8 cellular contexts compared by ENCODE assay signal in genomic region chr7:92133133-92133736, GRCh38. TPM values are rescaled to one million over a fixed set of nuclear protein-coding genes. Genes with fewer than 3 reads are reported as not detected.
A peak's percentile ranks its signal among the peaks of the same experiment; 100 is the strongest.
DNase-seq lines count a peak whose midpoint lies in the region; ATAC-seq, FAIRE-seq and TF ChIP-seq lines count a peak whose summit lies in the region.

No MANE protein-coding gene starts in this region.

- H3K27me3 Mint-ChIP-seq in activated CD8-positive, alpha-beta T cell treated with anti-CD3 and anti-CD28 coated beads for 36 hours = no peaks in the 10 kb centered on the region

- peak overlapping the region; percentile 89 for H3K4me3 ChIP-seq in AG04449 (ENCODE audit: low read depth, low read length)
- peak overlapping the region; percentile 78 to 86 for H3K4me3 ChIP-seq in small intestine (ENCODE audit: low read depth in 1 of 2, low read length in 2 of 2)

- H3K9me3 Mint-ChIP-seq in activated CD8-positive, alpha-beta T cell treated with anti-CD3 and anti-CD28 coated beads for 36 hours = no peaks in the 10 kb centered on the region

- H3K4me1 Mint-ChIP-seq in activated CD8-positive, alpha-beta T cell treated with anti-CD3 and anti-CD28 coated beads for 36 hours (ENCODE audit: low read depth) = peaks cover 32% of the 10 kb centered on the region

- DNase-seq in AG04449 (ENCODE audit: low read depth, low spot score) = no peak
- DNase-seq in GM19239 (ENCODE audit: insufficient read length, low spot score) = peak; percentile 6
- peak; percentile 3 for DNase-seq in activated CD8-positive, alpha-beta T cell treated with anti-CD3 and anti-CD28 coated beads for 36 hours
- DNase-seq in left ventricle myocardium superior = no peak
- DNase-seq in small intestine = peak; percentile 33
- DNase-seq in AG08395 (ENCODE audit: low spot score) = no peak
- DNase-seq in CD1c-positive myeloid dendritic cell (ENCODE audit: extremely low spot score) = no peak

- no peaks in the 10 kb centered on the region for H3K27me3 ChIP-seq in small intestine (ENCODE audit: control insufficient read depth in 2 of 2, insufficient read depth in 2 of 2, low read length in 2 of 2)

- H3K36me3 ChIP-seq in small intestine (ENCODE audit: control insufficient read depth in 2 of 2, insufficient read depth in 2 of 2, low read length in 2 of 2) = peaks cover 0 to 5% of the 10 kb centered on the region in 2 donors

- POLR2A ChIA-PET in AG04449 (lab: Yijun Ruan, JAX) = interaction anchor here (0.6 kb wide), 1 partner anchor 36 kb away, joined by 3 read pairs; no protein-coding TSS in a partner anchor
- POLR2A ChIA-PET in activated CD8-positive, alpha-beta T cell treated with anti-CD3 and anti-CD28 coated beads for 36 hours (lab: Charles Lee) = interaction anchor here (0.8 to 1.2 kb wide), 3 partner anchors 10 to 113 kb away, joined by 3 to 6 read pairs (median 4); partner anchors contain the start of genes ANKIB1 and KRIT1

- H3K4me3 Mint-ChIP-seq in activated CD8-positive, alpha-beta T cell treated with anti-CD3 and anti-CD28 coated beads for 36 hours = peak overlapping the region; percentile 99

- intact Hi-C loops in activated CD8-positive, alpha-beta T cell treated with anti-CD3 and anti-CD28 coated beads for 36 hours (cut with micrococcal nuclease) = no loop called here
- intact Hi-C loops in left ventricle myocardium superior (cut with micrococcal nuclease) = no loop called here

- no peaks in the 10 kb centered on the region for H3K9me3 ChIP-seq in small intestine (ENCODE audit: control insufficient read depth, low read depth)

- H3K27ac Mint-ChIP-seq in activated CD8-positive, alpha-beta T cell treated with anti-CD3 and anti-CD28 coated beads for 36 hours = peak overlapping the region; percentile 100

- CTCF ChIA-PET in AG04449 (lab: Yijun Ruan, JAX) = interaction anchor here (0.6 to 3.3 kb wide), 14 partner anchors 9 to 328 kb away, joined by 3 to 23 read pairs (median 4); partner anchors contain the start of gene GATAD1
- CTCF ChIA-PET in activated CD8-positive, alpha-beta T cell treated with anti-CD3 and anti-CD28 coated beads for 36 hours (lab: Charles Lee) = interaction anchor here (0.7 to 1.4 kb wide), 8 partner anchors 9 to 395 kb away, joined by 3 to 8 read pairs (median 4); partner anchors contain the start of genes ANKIB1, GATAD1, KRIT1 and PEX1

- no peak for FAIRE-seq in GM19239 (lab: Jason Lieb, UNC)
- no peak for FAIRE-seq in small intestine (lab: Jason Lieb, UNC)

- WGBS in small intestine, 3 donors = 13 to 27% (median 20%) methylated on average over 15 of the region's 15 CpGs

- peaks cover 27% of the 10 kb centered on the region for H3K36me3 Mint-ChIP-seq in activated CD8-positive, alpha-beta T cell treated with anti-CD3 and anti-CD28 coated beads for 36 hours (ENCODE audit: low read depth)

- H3K27ac ChIP-seq in small intestine (ENCODE audit: low read depth in 1 of 2, low read length in 1 of 2) = peak overlapping the region; percentile 90 to 95

- ATAC-seq in HG03469 (IDR thresholded peaks at IDR 0.05; ENCODE audit: unreplicated experiment) (peak; percentile 19), left ventricle myocardium superior (peak; percentile 9)
- ATAC-seq in activated CD8-positive, alpha-beta T cell treated with anti-CD3 and anti-CD28 coated beads for 36 hours = peak; percentile 15

- H3K4me1 ChIP-seq in small intestine (ENCODE audit: control insufficient read depth in 2 of 2, insufficient read depth in 1 of 2, low read depth in 1 of 2, low read length in 1 of 2) = peaks cover 0 to 3% of the 10 kb centered on the region in 2 donors

- TF ChIP-seq CTCF in AG04449 (IDR thresholded peaks at IDR 0.05; ENCODE audit: insufficient read depth, low read length, missing control alignments) = no peak
- TF ChIP-seq CTCF in activated CD8-positive, alpha-beta T cell treated with anti-CD3 and anti-CD28 coated beads for 36 hours (IDR thresholded peaks at IDR 0.05) = no peak

RNA-seq across cellular contexts. Expression of gene CYP51A1, which starts 1.0 kb away (rescaled TPM):
- 10 to 100 TPM; 54.8 to 57.2 TPM for total RNA-seq in activated CD8-positive, alpha-beta T cell treated with anti-CD3 and anti-CD28 coated beads for 36 hours
- total RNA-seq in left ventricle myocardium superior = 17.6 TPM
- polyA plus RNA-seq in small intestine = 10 to 100 TPM in 2 of 3 donors, 1 to 10 TPM in 1; 9.7 to 92.5 (median 15.7) TPM

RNA-seq across cellular contexts. Expression of gene LRRD1, which starts 45.7 kb away (rescaled TPM):
- total RNA-seq in activated CD8-positive, alpha-beta T cell treated with anti-CD3 and anti-CD28 coated beads for 36 hours = not detected
- total RNA-seq in left ventricle myocardium superior = not detected
- under 1 TPM in 1 of 3 donors, not detected in 2; 0.01 TPM for polyA plus RNA-seq in small intestine

Comparison
In these comparisons a context has a peak if more than half of its experiments do, and no peak if none do; other contexts are left out.
1. DNase-seq: peak in GM19239 (single experiment), activated CD8-positive, alpha-beta T cell treated with anti-CD3 and anti-CD28 coated beads for 36 hours (single experiment) and small intestine (single experiment); none in AG04449 (single experiment), left ventricle myocardium superior (single experiment), AG08395 (single experiment) and CD1c-positive myeloid dendritic cell (single experiment).
2. Peak in every context shown above with its lines, with median percentiles within 50 percentile points of each other: ATAC-seq.